In the genomic region with DNA sequence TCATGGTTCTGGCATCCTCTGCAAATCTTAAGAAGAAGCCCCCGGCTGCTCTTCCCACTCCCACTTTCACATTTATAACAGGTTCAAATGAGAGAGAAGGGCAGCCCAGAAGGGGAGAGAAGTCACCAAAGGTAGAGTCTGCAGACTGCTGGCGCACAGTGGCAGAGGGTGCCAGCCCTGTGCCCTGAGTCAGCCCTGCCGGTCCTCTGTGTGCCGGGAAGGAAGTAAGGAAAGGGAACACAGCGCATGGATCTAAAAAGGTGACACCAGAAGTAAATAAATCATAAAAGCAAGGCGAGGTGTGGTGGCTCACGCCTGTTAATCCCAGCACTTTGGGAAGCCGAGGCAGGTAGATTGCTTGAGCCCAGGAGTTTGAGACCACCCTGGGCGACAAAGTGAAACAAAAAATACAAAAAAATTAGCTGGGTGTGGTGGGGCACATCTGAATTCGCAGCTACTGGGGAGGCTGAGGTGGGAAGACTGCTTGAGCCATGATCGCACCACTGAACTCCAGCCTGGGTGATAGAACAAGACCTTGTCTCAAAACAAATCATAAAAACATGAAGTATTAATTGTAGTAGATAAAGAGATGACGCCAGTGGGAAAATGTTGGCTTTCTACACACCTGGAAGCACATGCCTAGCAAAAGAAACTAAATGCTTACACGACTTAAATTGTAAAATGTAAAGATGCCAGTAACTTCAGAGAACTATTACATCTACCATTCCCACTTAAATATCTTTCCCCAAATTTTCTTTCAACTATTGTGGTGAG, we compare ENCODE assay signal across 25 cellular contexts. TPM values are rescaled to one million over a fixed set of nuclear protein-coding genes. Genes with fewer than 3 reads are reported as not detected.
DNase-seq lines count a peak whose midpoint lies in the region; ATAC-seq, FAIRE-seq and TF ChIP-seq lines count a peak whose summit lies in the region.
"Had no signal": no experiment of that assay in that cellular context is flagged by ENCODE, and none has a peak within 500 bp of the region (broad histone marks: within the 10 kb centered on the region; RNA-seq: fewer than 3 reads in every experiment).

No MANE protein-coding gene starts in this region.

- H3K27ac ChIP-seq in GM23338 (ENCODE audit: low read depth) (no peak overlapping the region), VCaP (peak overlapping the region; percentile 65), pancreas (peak overlapping the region in 1 of 4 donors; percentile 66), aorta (ENCODE audit: low read depth in 1 of 2, low read length in 2 of 2) (no peak overlapping the region)
- H3K27ac ChIP-seq: HL-60 had no signal

- H3K27ac Mint-ChIP-seq in GM23338 = no peak overlapping the region; the same call in 1 of the 2 replicates
- no peak overlapping the region for H3K27ac Mint-ChIP-seq in activated naive CD8-positive, alpha-beta T cell treated with anti-CD3 and anti-CD28 coated beads, Interleukin-2, amount 50 U/mL, for 24 hours
- H3K27ac Mint-ChIP-seq: B cell had no signal

- no peak overlapping the region for H2AFZ ChIP-seq in GM23338

- no peaks in the 10 kb centered on the region for H3F3A ChIP-seq in GM23338 (replicated peaks; ENCODE audit: low read depth)

- no peak for DNase-seq in GM23338 (ENCODE audit: low spot score)
- DNase-seq in pancreas = peak in 4 of 6 donors; percentile 40 to 71 (median 46)
- no peak for DNase-seq in activated naive CD8-positive, alpha-beta T cell treated with anti-CD3 and anti-CD28 coated beads, Interleukin-2, amount 50 U/mL, for 24 hours
- no peak for DNase-seq in left ventricle myocardium superior
- no peak for DNase-seq in NCI-H1092 treated with DMSO at 0.1 percent for 48 hours (lab: John Stamatoyannopoulos, UW)
- DNase-seq in aorta = no peak
- DNase-seq: COR-L47; DMS79 treated with DMSO at 0.1 percent for 48 hours; MM.1S; NCI-H1048; NCI-H1436; NCI-H187 treated with DMSO at 0.1 percent for 48 hours; NCI-H226; NCI-H510A treated with DMSO at 0.1 percent for 48 hours; NCI-H748 treated with DMSO at 0.1 percent for 48 hours; NK-92 treated with Interleukin-12 subunit alpha and Interleukin-12 subunit beta, amount 100 ng/mL, for 24 hours; SHP77 had no signal

- H3K4me3 Mint-ChIP-seq in GM23338 = no peak overlapping the region
- H3K4me3 Mint-ChIP-seq in activated naive CD8-positive, alpha-beta T cell treated with anti-CD3 and anti-CD28 coated beads, Interleukin-2, amount 50 U/mL, for 24 hours = no peak overlapping the region
- H3K4me3 Mint-ChIP-seq: B cell had no signal

- H3K9ac ChIP-seq in endocrine pancreas (ENCODE audit: control insufficient read depth, insufficient read depth, low read length) = no peak overlapping the region

- H3K36me3 ChIP-seq in GM23338 (ENCODE audit: insufficient read depth) (peaks cover 2% of the 10 kb centered on the region; the same call in 1 of the 2 replicates), endocrine pancreas (ENCODE audit: control insufficient read depth, insufficient read depth, low read length) (peaks cover 4% of the 10 kb centered on the region), pancreas (peaks cover 0 to 8% (median 0%) of the 10 kb centered on the region in 3 donors), aorta (ENCODE audit: control insufficient read depth in 1 of 2, insufficient read depth in 2 of 2, low read length in 1 of 2) (peaks cover 4 to 7% of the 10 kb centered on the region in 2 donors)

- peaks cover 23% of the 10 kb centered on the region for H3K4me1 Mint-ChIP-seq in GM23338
- no peaks in the 10 kb centered on the region for H3K4me1 Mint-ChIP-seq in activated naive CD8-positive, alpha-beta T cell treated with anti-CD3 and anti-CD28 coated beads, Interleukin-2, amount 50 U/mL, for 24 hours
- H3K4me1 Mint-ChIP-seq: B cell had no signal

- intact Hi-C loops in pancreas (cut with DNase I) (no loop called here), left ventricle myocardium superior (cut with micrococcal nuclease) (no loop called here), aorta (cut with DNase I) (no loop called here)

- ATAC-seq in GM23338 (peak; percentile 52), pancreas (peak; percentile 82 to 92 (median 83)), left ventricle myocardium superior (no peak), aorta (ENCODE audit: low FRiP score) (no peak)
- ATAC-seq in activated naive CD8-positive, alpha-beta T cell treated with anti-CD3 and anti-CD28 coated beads, Interleukin-2, amount 50 U/mL, for 24 hours = no peak
- ATAC-seq: GM12878, HepG2, K562 had no signal

- H3K9me3 ChIP-seq in endocrine pancreas (ENCODE audit: control insufficient read depth, low read length) (no peaks in the 10 kb centered on the region), pancreas (no peaks in the 10 kb centered on the region), aorta (ENCODE audit: control insufficient read depth, low read length) (peaks cover 2% of the 10 kb centered on the region)

- no peaks in the 10 kb centered on the region for H3K27me3 Mint-ChIP-seq in GM23338 (ENCODE audit: insufficient read depth, low read depth, poor library complexity)
- no peaks in the 10 kb centered on the region for H3K27me3 Mint-ChIP-seq in activated naive CD8-positive, alpha-beta T cell treated with anti-CD3 and anti-CD28 coated beads, Interleukin-2, amount 50 U/mL, for 24 hours
- H3K27me3 Mint-ChIP-seq: B cell had no signal

- H3K9me3 Mint-ChIP-seq in GM23338 = peaks cover 19% of the 10 kb centered on the region
- peaks cover 4% of the 10 kb centered on the region for H3K9me3 Mint-ChIP-seq in activated naive CD8-positive, alpha-beta T cell treated with anti-CD3 and anti-CD28 coated beads, Interleukin-2, amount 50 U/mL, for 24 hours

- FAIRE-seq in pancreas (lab: Jason Lieb, UNC) = no peak
- FAIRE-seq: GM12878, HepG2, K562 had no signal

- H3K4me2 ChIP-seq in GM23338 = no peak overlapping the region

- H3K9me2 ChIP-seq in GM23338 (ENCODE audit: insufficient read depth) = no peaks in the 10 kb centered on the region

- peaks cover 51% of the 10 kb centered on the region for H3K79me2 ChIP-seq in GM23338 (replicated peaks; ENCODE audit: insufficient read depth)

- H4K20me1 ChIP-seq in GM23338 (replicated peaks; ENCODE audit: insufficient read depth) = peaks cover 3% of the 10 kb centered on the region; the same call in 1 of the 2 replicates

- H3K27me3 ChIP-seq in GM23338 (ENCODE audit: insufficient read depth) = no peaks in the 10 kb centered on the region
- no peaks in the 10 kb centered on the region for H3K27me3 ChIP-seq in endocrine pancreas (ENCODE audit: control insufficient read depth, insufficient read depth, low read length)
- H3K27me3 ChIP-seq in pancreas = no peaks in the 10 kb centered on the region
- no peaks in the 10 kb centered on the region for H3K27me3 ChIP-seq in aorta (ENCODE audit: control insufficient read depth in 1 of 2, insufficient read depth in 2 of 2, low read length in 1 of 2)

- peaks cover 39% of the 10 kb centered on the region for H3K36me3 Mint-ChIP-seq in GM23338 (ENCODE audit: low read depth)
- peaks cover 24% of the 10 kb centered on the region for H3K36me3 Mint-ChIP-seq in activated naive CD8-positive, alpha-beta T cell treated with anti-CD3 and anti-CD28 coated beads, Interleukin-2, amount 50 U/mL, for 24 hours (ENCODE audit: low read depth)

- H3K4me3 ChIP-seq in GM23338 (no peak overlapping the region), endocrine pancreas (ENCODE audit: control insufficient read depth, insufficient read depth, low read length) (peak overlapping the region; percentile 40), pancreas (no peak overlapping the region), aorta (ENCODE audit: low read length in 2 of 2) (no peak overlapping the region)
- H3K4me3 ChIP-seq: GM12878, HAP-1, K562 had no signal

- TF ChIP-seq CTCF in GM23338 (conservative IDR thresholded peaks at IDR 0.05; ENCODE audit: low read depth in 2 of 2) (no peak), VCaP (conservative IDR thresholded peaks at IDR 0.05) (no peak), pancreas (IDR thresholded peaks at IDR 0.05) (no peak)

- H3K4me1 ChIP-seq in GM23338 (ENCODE audit: insufficient read depth) (0 out of 2 replicates have a peak, but pooled peaks cover 6% of the 10 kb centered on the region), endocrine pancreas (ENCODE audit: control insufficient read depth, insufficient read depth, low read length) (peaks cover 22% of the 10 kb centered on the region), pancreas (peaks cover 5 to 10% (median 7%) of the 10 kb centered on the region in 3 donors), aorta (ENCODE audit: control insufficient read depth in 1 of 2, insufficient read depth in 2 of 2, low read length in 2 of 2) (no peaks in the 10 kb centered on the region)
- H3K4me1 ChIP-seq: HAP-1 had no signal

- WGBS in pancreas, 2 donors = 56 to 58% methylated on average over 13 of the region's 13 CpGs
- WGBS in aorta, 2 donors = 92 to 93% methylated on average over 13 of the region's 13 CpGs

TF ChIP-seq in GM23338, 12 proteins besides CTCF, POLR2A, EP300 and RAD21 (continues in another document):
- TF ChIP-seq ZNF331 (CRISPR knock-in tag; IDR thresholded peaks at IDR 0.05; ENCODE audit: low read depth) (no peak), EZH2 (IDR thresholded peaks at IDR 0.05; ENCODE audit: low read depth, unreplicated experiment) (no peak), JUNB (IDR thresholded peaks at IDR 0.05; ENCODE audit: unreplicated experiment) (no peak)

RNA-seq across cellular contexts. Expression of gene RNF130, which starts 29.9 kb away (rescaled TPM):
- total RNA-seq in GM23338 (2014; rRNA removed; shearing (Covaris generic)) = 65.1 and 97.3 TPM in 2 replicates
- 55.1 and 60.1 TPM in 2 replicates for polyA plus RNA-seq in GM23338 (2016; fragmentation: Nextera tagmentation; extraction: Ambion mirVana)
- 10 to 100 TPM; 30.4 to 57.8 (median 37.8) TPM for total RNA-seq in pancreas
- 10 to 100 TPM; 21.4 to 43.7 TPM for polyA plus RNA-seq in pancreas
- total RNA-seq in left ventricle myocardium superior = 46.8 TPM
- 10 to 100 TPM; 71.7 to 95.8 TPM for total RNA-seq in aorta
- polyA plus RNA-seq in aorta = 10 to 100 TPM; 72.2 to 82.1 TPM

Comparison
In these comparisons a context has a peak if more than half of its experiments do, and no peak if none do; other contexts are left out.
1. ATAC-seq: peak in GM23338 (single experiment) and pancreas (4 of 4); none in activated naive CD8-positive, alpha-beta T cell treated with anti-CD3 and anti-CD28 coated beads, Interleukin-2, amount 50 U/mL, for 24 hours (single experiment), left ventricle myocardium superior (single experiment) and aorta (single experiment).
2. DNase-seq: peak in pancreas (4 of 6); none in GM23338 (single experiment), activated naive CD8-positive, alpha-beta T cell treated with anti-CD3 and anti-CD28 coated beads, Interleukin-2, amount 50 U/mL, for 24 hours (single experiment), left ventricle myocardium superior (single experiment), NCI-H1092 treated with DMSO at 0.1 percent for 48 hours (single experiment) and aorta (0 of 2).